Comparison of ENCODE assay signal across 8 cellular contexts in the genomic region with DNA sequence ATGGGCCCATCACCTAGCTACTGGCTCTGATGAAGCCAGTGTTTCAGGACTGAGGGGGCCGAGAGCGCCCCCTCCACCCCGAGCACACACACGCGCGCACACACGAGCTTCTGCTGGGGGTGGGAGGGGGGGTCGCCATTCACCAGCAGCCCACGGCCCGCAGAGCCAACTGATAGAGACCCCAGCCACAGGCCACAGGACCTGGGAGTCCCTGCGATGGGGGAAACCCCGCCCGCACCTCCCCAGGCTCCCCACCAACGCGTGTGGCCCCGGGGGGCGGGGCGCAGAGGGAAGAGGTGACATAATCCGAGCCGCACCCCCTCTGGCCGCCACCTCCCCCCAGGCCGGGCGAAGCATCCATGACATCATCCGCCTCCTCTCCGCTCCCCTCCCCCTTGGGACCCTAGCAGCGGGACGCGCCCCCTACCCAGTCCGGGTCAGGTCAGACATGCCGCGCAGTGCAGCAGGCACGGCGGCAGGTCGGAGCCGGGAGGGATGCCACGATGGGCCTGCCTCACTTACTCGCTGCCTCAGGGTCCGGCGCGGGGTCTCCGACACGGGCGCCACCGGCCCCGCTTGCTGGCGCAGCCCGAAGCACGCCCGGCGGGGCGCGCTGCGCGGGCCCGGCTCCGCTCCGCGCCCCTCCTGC. TPM values are rescaled to one million over a fixed set of nuclear protein-coding genes. Genes with fewer than 3 reads are reported as not detected.
DNase-seq lines count a peak whose midpoint lies in the region; ATAC-seq and TF ChIP-seq lines count a peak whose summit lies in the region.

A gene (minus strand): TSS at position 617 of the 649 bp plus-strand sequence. CDS start 6,386 bp downstream, outside the sequence.

- DNase-seq in AG04450 (ENCODE audit: low read depth, low spot score), result no peak
- peak; percentile 78 for DNase-seq in NCI-H748 treated with DMSO at 0.1 percent for 48 hours (lab: John Stamatoyannopoulos, UW)
- peak; percentile 73 for DNase-seq in activated CD8-positive, alpha-beta memory T cell treated with anti-CD3 and anti-CD28 coated beads, Interleukin-2, amount 50 U/mL, for 1 hour (ENCODE audit: extremely low read depth)
- peak; percentile 79 for DNase-seq in epidermal melanocyte (ENCODE audit: insufficient read length, low spot score)
- DNase-seq in myocyte (ENCODE audit: low read depth), result peak; percentile 62
- DNase-seq in stimulated activated CD8-positive, alpha-beta memory T cell treated with anti-CD3 and anti-CD28 coated beads, Interleukin-7, amount 100 ng/mL, for 24 hours (ENCODE audit: low read depth), result peak; percentile 52

- TF ChIP-seq CTCF in AG04450 (IDR thresholded peaks at IDR 0.05; ENCODE audit: low read depth, low read length), result no peak

- ATAC-seq in GM18909 (IDR thresholded peaks at IDR 0.05; ENCODE audit: poor library complexity, unreplicated experiment), result peak; percentile 58
- ATAC-seq in HG03159 (IDR thresholded peaks at IDR 0.05; ENCODE audit: unreplicated experiment), result peak; percentile 44

- peak within 1 kb of the TSS; percentile 11 for H3K27ac ChIP-seq in AG04450 (ENCODE audit: low read depth, low read length)

- H3K9me3 ChIP-seq in AG04450 (ENCODE audit: control insufficient read depth, insufficient read depth, low read length), result peaks cover 3% of the 10 kb centered on the region; the same call in 1 of the 2 replicates

- peak within 1 kb of the TSS; percentile 82 for H3K4me3 ChIP-seq in AG04450 (ENCODE audit: low read depth, low read length)

- CTCF ChIA-PET in AG04450 (lab: Charles Lee), result interaction anchor here (1.5 kb wide), 1 partner anchor 14 kb away, joined by 6 read pairs; no protein-coding TSS in a partner anchor

- POLR2A ChIA-PET in AG04450 (lab: Yijun Ruan, JAX), result no interaction called here

- H3K27me3 ChIP-seq in AG04450 (ENCODE audit: control insufficient read depth, insufficient read depth, low read length), result peaks cover 30% of the 10 kb centered on the region

RNA-seq across cellular contexts. Expression of the gene that starts here (rescaled TPM):
- 2.0 and 3.1 TPM in 2 replicates for polyA plus RNA-seq in AG04450 (2011; rRNA removed)
- polyA minus RNA-seq in AG04450 (2011; rRNA and poly(A)+ RNA removed), result 2.5 and 2.9 TPM in 2 replicates
- 5.8 and 8.5 TPM in 2 replicates for total RNA-seq in myocyte
- 7.0 TPM for polyA plus RNA-seq in myocyte (2012)
